Comparison of ENCODE assay signal across 8 cellular contexts in genomic region chr5:157948738-157949410, GRCh38.
DNase-seq lines count a peak whose midpoint lies in the region; ATAC-seq and TF ChIP-seq lines count a peak whose summit lies in the region.

No MANE protein-coding gene starts in this region.

- no peaks in the 10 kb centered on the region for H3K9me3 ChIP-seq in subcutaneous abdominal adipose tissue (ENCODE audit: control insufficient read depth in 5 of 5, low read length in 5 of 5)

- H3K27me3 ChIP-seq in subcutaneous abdominal adipose tissue (ENCODE audit: control insufficient read depth in 5 of 5, insufficient read depth in 4 of 5, low read length in 5 of 5): no peaks in the 10 kb centered on the region

- H3K9ac ChIP-seq in subcutaneous abdominal adipose tissue (ENCODE audit: low read length in 5 of 5): peak overlapping the region in 1 of 5 donors; percentile 31

- H3K27ac ChIP-seq in subcutaneous abdominal adipose tissue (ENCODE audit: low read depth, low read length): no peak overlapping the region

- H3K4me1 ChIP-seq in subcutaneous abdominal adipose tissue (ENCODE audit: control insufficient read depth in 5 of 5, insufficient read depth in 5 of 5, low read length in 5 of 5): peaks cover 0 to 9% (median 5%) of the 10 kb centered on the region in 5 donors

- ATAC-seq in GM21723 (IDR thresholded peaks at IDR 0.05; ENCODE audit: unreplicated experiment): peak; percentile 96

- H3K36me3 ChIP-seq in subcutaneous abdominal adipose tissue (ENCODE audit: control insufficient read depth in 5 of 5, insufficient read depth in 5 of 5, low read length in 5 of 5): no peaks in the 10 kb centered on the region

- peak; percentile 94 for DNase-seq in DMS53 (lab: John Stamatoyannopoulos, UW)
- peak; percentile 89 for DNase-seq in LHCN-M2 (ENCODE audit: low read depth)
- peak; percentile 90 for DNase-seq in RPMI8226
- DNase-seq in activated T-helper 1 cell treated with anti-CD3 and anti-CD28 coated beads, Interleukin-2, amount 50 U/mL, for 16 hours (ENCODE audit: low read depth in 1 of 2, low spot score in 1 of 2): peak; percentile 48 to 49
- peak; percentile 64 to 90 for DNase-seq in foreskin fibroblast
- DNase-seq in non-pigmented ciliary epithelial cell (ENCODE audit: low read depth): peak; percentile 76

- H3K4me3 ChIP-seq in foreskin fibroblast (ENCODE audit: low read depth in 1 of 2, low read length in 2 of 2): peak overlapping the region in 1 of 2 donors; percentile 15
- H3K4me3 ChIP-seq in subcutaneous abdominal adipose tissue (ENCODE audit: low read depth in 1 of 5, low read length in 5 of 5): peak overlapping the region in 3 of 5 donors; percentile 27 to 45 (median 40)

- TF ChIP-seq CTCF in foreskin fibroblast (IDR thresholded peaks at IDR 0.05; ENCODE audit: low read depth, low read length): peak; percentile 96
